In the genomic region with DNA sequence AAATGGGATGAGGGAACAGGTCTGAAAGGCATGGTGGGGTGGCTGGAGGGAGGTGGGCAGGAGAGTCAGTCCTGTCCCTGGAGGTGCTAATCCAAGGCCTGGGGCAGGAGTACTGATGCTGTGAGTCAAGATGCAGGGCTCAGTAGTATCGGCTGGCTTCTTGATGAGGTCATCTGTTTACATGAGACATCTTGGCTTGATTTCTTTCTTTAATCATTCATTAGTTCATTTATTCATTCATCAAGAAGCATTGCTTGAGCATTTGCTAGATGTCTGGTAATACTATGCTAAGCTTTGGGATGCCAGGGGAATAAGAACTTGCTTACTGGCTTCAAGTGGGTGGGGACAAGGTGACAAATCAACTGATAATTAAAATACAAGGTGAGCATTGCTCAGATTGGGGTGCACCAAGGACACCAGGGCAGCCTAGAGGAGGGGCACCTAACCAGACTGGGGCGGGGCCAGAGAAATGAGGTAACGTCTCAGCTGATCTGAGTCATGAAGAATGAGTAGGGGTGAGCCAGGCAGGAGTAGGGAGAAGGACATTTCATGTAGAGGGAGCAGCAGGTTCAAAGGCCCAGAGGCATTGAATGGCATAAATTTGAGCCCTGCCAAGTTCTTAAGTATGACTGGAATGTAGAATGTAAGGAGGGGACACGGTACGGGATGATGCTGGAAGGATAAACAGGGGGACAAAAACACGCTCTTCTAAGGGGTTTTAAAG, we compare ENCODE assay signal across 23 cellular contexts.
A peak's percentile ranks its signal among the peaks of the same experiment; 100 is the strongest.
DNase-seq lines count a peak whose midpoint lies in the region; ATAC-seq, FAIRE-seq and TF ChIP-seq lines count a peak whose summit lies in the region.
"Had no signal": no experiment of that assay in that cellular context is flagged by ENCODE, and none has a peak within 500 bp of the region (broad histone marks: within the 10 kb centered on the region; RNA-seq: fewer than 3 reads in every experiment).

No MANE protein-coding gene starts in this region.

- intact Hi-C loops in Right ventricle myocardium superior (cut with DNase I), result no loop called here

- FAIRE-seq in H54 (lab: Jason Lieb, UNC), result no peak
- FAIRE-seq: GM12891, GM19239 had no signal

- TF ChIP-seq CTCF in fibroblast of mammary gland (conservative IDR thresholded peaks at IDR 0.05; ENCODE audit: control insufficient read depth, insufficient read depth, low read depth, low read length), result no peak

- H3K4me3 ChIP-seq in fibroblast of mammary gland (ENCODE audit: control insufficient read depth, low read depth, low read length), result no peak overlapping the region
- H3K4me3 ChIP-seq: heart right ventricle, lower lobe of right lung had no signal

- no peak for TF ChIP-seq POLR2A in H54 (IDR thresholded peaks at IDR 0.05; ENCODE audit: low read depth, low read length)

- ATAC-seq in Right ventricle myocardium superior (ENCODE audit: poor library complexity), result no peak
- ATAC-seq: activated T-cell treated with anti-CD3 and anti-CD28 coated beads, Interleukin-2, amount 50 U/mL, for 72 hours; heart right ventricle; lower lobe of right lung; sciatic nerve had no signal

- DNase-seq in A172 (ENCODE audit: low spot score), result peak; percentile 45
- peak; percentile 25 for DNase-seq in H54 (ENCODE audit: insufficient read length, low spot score)
- DNase-seq in T1000 (lab: John Stamatoyannopoulos, UW), result peak; percentile 71
- DNase-seq in fibroblast of mammary gland (ENCODE audit: low read depth), result peak; percentile 25
- no peak for DNase-seq in GDM1 (lab: John Stamatoyannopoulos, UW)
- no peak for DNase-seq in amniotic stem cell (lab: John Stamatoyannopoulos, UW)
- DNase-seq in Right ventricle myocardium superior, result no peak
- no peak for DNase-seq in activated effector memory CD4-positive, alpha-beta T cell treated with Interleukin-2 at 50 U/mL for 16 hours
- DNase-seq: activated naive CD4-positive, alpha-beta T cell treated with anti-CD3 and anti-CD28 coated beads, Interleukin-2, amount 50 U/mL, for 16 hours; activated T-cell treated with anti-CD3 and anti-CD28 coated beads, Interleukin-2, amount 50 U/mL, for 72 hours; DMS153; GOT3; heart right ventricle; Kasumi-1; lower lobe of right lung; NCI-H1105 treated with DMSO at 0.1 percent for 48 hours; NCI-H2081 treated with DMSO at 0.1 percent for 48 hours; occipital lobe; RPMI8226; stimulated activated CD4-positive, alpha-beta T cell treated with anti-CD3 and anti-CD28 coated beads, Interleukin-15, amount 100 ng/mL, for 24 hours had no signal

Comparison
In these comparisons a context has a peak if more than half of its experiments do, and no peak if none do; other contexts are left out.
1. DNase-seq: peak in A172 (single experiment), H54 (single experiment), T1000 (single experiment) and fibroblast of mammary gland (single experiment); none in GDM1 (single experiment), amniotic stem cell (single experiment), Right ventricle myocardium superior (single experiment) and activated effector memory CD4-positive, alpha-beta T cell treated with Interleukin-2 at 50 U/mL for 16 hours (single experiment).